Comparison of ENCODE assay signal across 12 cellular contexts in genomic region chrX:48933757-48934156, GRCh38. TPM values are rescaled to one million over a fixed set of nuclear protein-coding genes. Genes with fewer than 3 reads are reported as not detected.
DNase-seq lines count a peak whose midpoint lies in the region; ATAC-seq, FAIRE-seq and TF ChIP-seq lines count a peak whose summit lies in the region.
"Had no signal": no experiment of that assay in that cellular context is flagged by ENCODE, and none has a peak within 500 bp of the region (broad histone marks: within the 10 kb centered on the region; RNA-seq: fewer than 3 reads in every experiment).

No MANE protein-coding gene starts in this region.

- H2AFZ ChIP-seq in SU-DHL-6 (ENCODE audit: low read depth, low read length, severe bottlenecking): no peak overlapping the region

- peaks cover 5% of the 10 kb centered on the region for H3K36me3 ChIP-seq in CD4-positive, alpha-beta memory T cell (ENCODE audit: insufficient read depth, low read length)
- H3K36me3 ChIP-seq in SU-DHL-6 (ENCODE audit: low read length): no peaks in the 10 kb centered on the region

- no peaks in the 10 kb centered on the region for H3K27me3 ChIP-seq in CD4-positive, alpha-beta memory T cell (ENCODE audit: insufficient read depth, low read length)
- H3K27me3 ChIP-seq in SU-DHL-6 (ENCODE audit: low read length): no peaks in the 10 kb centered on the region
- H3K27me3 ChIP-seq: adrenal gland had no signal

- no peak for ATAC-seq in central memory CD8-positive, alpha-beta T cell (replicated peaks; ENCODE audit: extremely low read depth, poor library complexity, severe bottlenecking)
- no peak for ATAC-seq in HG03342 (IDR thresholded peaks at IDR 0.05; ENCODE audit: unreplicated experiment)

- no peak overlapping the region for H3K4me3 ChIP-seq in CD4-positive, alpha-beta memory T cell (ENCODE audit: low read length in 2 of 2)
- H3K4me3 ChIP-seq in SU-DHL-6 (ENCODE audit: insufficient read depth, low read length, poor library complexity, severe bottlenecking): no peak overlapping the region
- no peak overlapping the region for H3K4me3 ChIP-seq in coronary artery
- H3K4me3 ChIP-seq: adrenal gland had no signal

- POLR2A ChIA-PET in CD4-positive, alpha-beta memory T cell (lab: Charles Lee; ENCODE audit: partially characterized antibody): interaction anchor here (1.0 to 11.3 kb wide), 3 partner anchors 14 to 36 kb away, joined by 3 to 235 read pairs (median 4); partner anchors contain the start of genes PIM2 and PQBP1

- peaks cover 58% of the 10 kb centered on the region for H3K4me1 ChIP-seq in CD4-positive, alpha-beta memory T cell (ENCODE audit: insufficient read depth, low read length)

- peaks cover 24 to 45% of the 10 kb centered on the region in 2 donors for H3K36me3 Mint-ChIP-seq in CD4-positive, alpha-beta memory T cell
- H3K36me3 Mint-ChIP-seq in central memory CD8-positive, alpha-beta T cell (ENCODE audit: insufficient read depth): peaks cover 39% of the 10 kb centered on the region

- peaks cover 15% of the 10 kb centered on the region for H3F3A ChIP-seq in SU-DHL-6 (ENCODE audit: insufficient read depth)

- H3K9me2 ChIP-seq in SU-DHL-6 (replicated peaks; ENCODE audit: insufficient read depth, low read length): no peaks in the 10 kb centered on the region

- no peak overlapping the region for H3K9ac ChIP-seq in SU-DHL-6 (ENCODE audit: low read length)

- FAIRE-seq in GM18507 (lab: Jason Lieb, UNC) (peak; percentile 86), urothelium cell line (lab: Jason Lieb, UNC) (no peak)

- CTCF ChIA-PET in CD4-positive, alpha-beta memory T cell (lab: Charles Lee; ENCODE audit: partially characterized antibody): interaction anchor here (1.4 kb wide), 1 partner anchor 12 kb away, joined by 3 read pairs; no protein-coding TSS in a partner anchor

- no peaks in the 10 kb centered on the region for H3K79me2 ChIP-seq in SU-DHL-6 (ENCODE audit: insufficient read depth, low read length)

- H3K4me3 Mint-ChIP-seq in CD4-positive, alpha-beta memory T cell: peak overlapping the region in 6 of 8 donors; percentile 26 to 80 (median 48)
- no peak overlapping the region for H3K4me3 Mint-ChIP-seq in central memory CD8-positive, alpha-beta T cell
- H3K4me3 Mint-ChIP-seq: type B pancreatic cell had no signal

- H3K27me3 Mint-ChIP-seq in CD4-positive, alpha-beta memory T cell: no peaks in the 10 kb centered on the region
- no peaks in the 10 kb centered on the region for H3K27me3 Mint-ChIP-seq in central memory CD8-positive, alpha-beta T cell
- H3K27me3 Mint-ChIP-seq: type B pancreatic cell had no signal

- DNase-seq in CD4-positive, alpha-beta memory T cell: no peak
- no peak for DNase-seq in GM18507 (ENCODE audit: extremely low spot score, insufficient read length, low read depth)
- DNase-seq in central memory CD8-positive, alpha-beta T cell (ENCODE audit: low spot score in 2 of 2): no peak
- DNase-seq in urothelium cell line (ENCODE audit: low spot score): no peak
- no peak for DNase-seq in coronary artery (ENCODE audit: low spot score)
- DNase-seq: adrenal gland, NCI-H1930, NCI-H748 treated with DMSO at 0.1 percent for 48 hours had no signal

- no peak overlapping the region for H3K4me2 ChIP-seq in SU-DHL-6 (ENCODE audit: low read depth, low read length, poor library complexity, severe bottlenecking)

- no peaks in the 10 kb centered on the region for H3K9me3 ChIP-seq in CD4-positive, alpha-beta memory T cell (ENCODE audit: control insufficient read depth in 1 of 2, low read length in 2 of 2)
- no peaks in the 10 kb centered on the region for H3K9me3 ChIP-seq in SU-DHL-6 (ENCODE audit: insufficient read depth, low read length)
- H3K9me3 ChIP-seq: adrenal gland had no signal

- peak overlapping the region; percentile 68 for H3K27ac ChIP-seq in CD4-positive, alpha-beta memory T cell (ENCODE audit: low read depth, low read length)
- H3K27ac ChIP-seq in SU-DHL-6 (ENCODE audit: low read depth, low read length) (peak overlapping the region; percentile 44), coronary artery (no peak overlapping the region)
- H3K27ac ChIP-seq: adrenal gland, epithelial cell of prostate had no signal

- intact Hi-C loops in CD4-positive, alpha-beta memory T cell (cut with micrococcal nuclease): no loop called here

- no peak for TF ChIP-seq CTCF in SU-DHL-6 (IDR thresholded peaks at IDR 0.05; ENCODE audit: insufficient read depth, low read length, poor library complexity, severe bottlenecking)
- TF ChIP-seq CTCF in coronary artery (IDR thresholded peaks at IDR 0.05): no peak

- H3K27ac Mint-ChIP-seq in CD4-positive, alpha-beta memory T cell: peak overlapping the region; percentile 95 to 99 (median 97)
- H3K27ac Mint-ChIP-seq in central memory CD8-positive, alpha-beta T cell (ENCODE audit: low read depth): peak overlapping the region; percentile 46
- H3K27ac Mint-ChIP-seq: type B pancreatic cell had no signal

- H3K4me1 Mint-ChIP-seq in CD4-positive, alpha-beta memory T cell: peaks cover 39 to 63% (median 51%) of the 10 kb centered on the region in 4 donors
- peaks cover 44% of the 10 kb centered on the region for H3K4me1 Mint-ChIP-seq in central memory CD8-positive, alpha-beta T cell

- no peaks in the 10 kb centered on the region for H4K20me1 ChIP-seq in SU-DHL-6 (ENCODE audit: low read depth, low read length)

- peaks cover 0 to 4% (median 0%) of the 10 kb centered on the region in 8 donors for H3K9me3 Mint-ChIP-seq in CD4-positive, alpha-beta memory T cell
- H3K9me3 Mint-ChIP-seq in central memory CD8-positive, alpha-beta T cell: no peaks in the 10 kb centered on the region

RNA-seq across cellular contexts. Expression of gene PIM2, which starts 14.9 kb away (rescaled TPM):
- total RNA-seq in CD4-positive, alpha-beta memory T cell: 100 to 1,000 TPM; 117 to 118 TPM
- polyA plus RNA-seq in CD4-positive, alpha-beta memory T cell: 100 to 1,000 TPM; 396 to 489 TPM

RNA-seq across cellular contexts. Expression of gene SLC35A2, which starts 22.3 kb away (rescaled TPM):
- 10 to 100 TPM; 13.8 to 15.8 TPM for total RNA-seq in CD4-positive, alpha-beta memory T cell
- 10 to 100 TPM; 11.8 to 14.4 TPM for polyA plus RNA-seq in CD4-positive, alpha-beta memory T cell

RNA-seq across cellular contexts. Expression of gene OTUD5, which starts 23.6 kb away (rescaled TPM):
- total RNA-seq in CD4-positive, alpha-beta memory T cell: 10 to 100 TPM; 92.0 to 94.5 TPM
- polyA plus RNA-seq in CD4-positive, alpha-beta memory T cell: 10 to 100 TPM; 16.5 to 45.6 TPM

RNA-seq across cellular contexts. Expression of gene PQBP1, which starts 36.0 kb away (rescaled TPM):
- total RNA-seq in CD4-positive, alpha-beta memory T cell: 10 to 100 TPM; 59.6 to 64.4 TPM
- polyA plus RNA-seq in CD4-positive, alpha-beta memory T cell: 10 to 100 TPM; 80.0 to 94.1 TPM

RNA-seq across cellular contexts. Expression of gene TIMM17B, which starts 36.2 kb away (rescaled TPM):
- total RNA-seq in CD4-positive, alpha-beta memory T cell: 10 to 100 TPM; 42.6 to 46.2 TPM
- polyA plus RNA-seq in CD4-positive, alpha-beta memory T cell: 10 to 100 TPM; 65.3 to 69.7 TPM

Comparison
In these comparisons a context has a peak if more than half of its experiments do, and no peak if none do; other contexts are left out.
1. H3K27ac ChIP-seq: peak in CD4-positive, alpha-beta memory T cell (single experiment) and SU-DHL-6 (single experiment); none in coronary artery (0 of 2).